Comparison of ENCODE assay signal across 19 cellular contexts in genomic region chr5:96209829-96210228, GRCh38.
DNase-seq lines count a peak whose midpoint lies in the region; ATAC-seq and TF ChIP-seq lines count a peak whose summit lies in the region.
"Had no signal": no experiment of that assay in that cellular context is flagged by ENCODE, and none has a peak within 500 bp of the region (broad histone marks: within the 10 kb centered on the region; RNA-seq: fewer than 3 reads in every experiment).

No MANE protein-coding gene starts in this region.

- peaks cover 57% of the 10 kb centered on the region for H3K9me3 Mint-ChIP-seq in osteocyte (ENCODE audit: unreplicated experiment)

- no peak overlapping the region for H3K4me3 Mint-ChIP-seq in osteocyte (ENCODE audit: unreplicated experiment)
- H3K4me3 Mint-ChIP-seq: activated CD4-positive, alpha-beta memory T cell treated with anti-CD3 and anti-CD28 coated beads, Interleukin-2, amount 10 ng/mL, durations not matched to agents 7 days and 5 days; B cell; dendritic cell treated with granulocyte-macrophage colony-stimulating factor and Interleukin-4, amounts not matched to agents 40 ng/mL and 50 ng/mL, for 4 days had no signal

- peaks cover 13% of the 10 kb centered on the region for H3K4me1 Mint-ChIP-seq in osteocyte (ENCODE audit: unreplicated experiment)
- H3K4me1 Mint-ChIP-seq: activated CD4-positive, alpha-beta memory T cell treated with anti-CD3 and anti-CD28 coated beads, Interleukin-2, amount 10 ng/mL, durations not matched to agents 7 days and 5 days; B cell had no signal

- ATAC-seq in SK-N-SH treated with all-trans-retinoic acid at 6 μM for 48 hours = peak; percentile 60
- peak; percentile 87 for ATAC-seq in esophagus mucosa
- no peak for ATAC-seq in GM21526 (IDR thresholded peaks at IDR 0.05; ENCODE audit: low FRiP score, unreplicated experiment)
- ATAC-seq in GM19467 (IDR thresholded peaks at IDR 0.05; ENCODE audit: unreplicated experiment) = no peak

- H3K27ac Mint-ChIP-seq in osteocyte (ENCODE audit: unreplicated experiment) = peak overlapping the region; percentile 31
- H3K27ac Mint-ChIP-seq: activated CD4-positive, alpha-beta memory T cell treated with anti-CD3 and anti-CD28 coated beads, Interleukin-2, amount 10 ng/mL, durations not matched to agents 7 days and 5 days; activated T-helper 2 cell treated with anti-CD3 and anti-CD28 coated beads, Interferon-gamma antibody, Interleukin-2, Interleukin-4, amounts not matched to agents 10 μg/mL and 5 μg/mL and 100 μg/mL, durations not matched to agents 14 hours and 24 hours and 36 hours; B cell; dendritic cell treated with granulocyte-macrophage colony-stimulating factor and Interleukin-4, amounts not matched to agents 40 ng/mL and 50 ng/mL, for 4 days; progenitor cell of endocrine pancreas had no signal

- no peak for TF ChIP-seq CTCF in osteocyte (IDR thresholded peaks at IDR 0.05)

- peaks cover 23% of the 10 kb centered on the region for H3K36me3 Mint-ChIP-seq in osteocyte (ENCODE audit: unreplicated experiment)

- H3K27me3 Mint-ChIP-seq in osteocyte (ENCODE audit: unreplicated experiment) = no peaks in the 10 kb centered on the region
- H3K27me3 Mint-ChIP-seq: activated CD4-positive, alpha-beta memory T cell treated with anti-CD3 and anti-CD28 coated beads, Interleukin-2, amount 10 ng/mL, durations not matched to agents 7 days and 5 days; dendritic cell treated with granulocyte-macrophage colony-stimulating factor and Interleukin-4, amounts not matched to agents 40 ng/mL and 50 ng/mL, for 4 days; progenitor cell of endocrine pancreas had no signal

- peak; percentile 30 for DNase-seq in GM03348 (ENCODE audit: low spot score)
- no peak for DNase-seq in osteocyte (ENCODE audit: extremely low spot score, unreplicated experiment)
- DNase-seq in activated CD4-positive, alpha-beta T cell treated with anti-CD3 and anti-CD28 coated beads, Interleukin-2, amount 50 U/mL, for 48 hours = no peak
- DNase-seq in GM19238 (ENCODE audit: insufficient read length, low spot score) = no peak
- DNase-seq: activated CD4-positive, alpha-beta memory T cell treated with anti-CD3 and anti-CD28 coated beads, Interleukin-2, amount 10 ng/mL, durations not matched to agents 7 days and 5 days; adrenal gland; left ventricle myocardium inferior; MM.1S; NCI-H2029; NCI-H524 treated with DMSO at 0.1 percent for 48 hours; stomach had no signal

TF ChIP-seq in SK-N-SH treated with all-trans-retinoic acid at 6 μM for 48 hours, 23 proteins besides CTCF, POLR2A, EP300 and RAD21:
- no peak for TF ChIP-seq PATZ1 (CRISPR knock-in tag; IDR thresholded peaks at IDR 0.05; ENCODE audit: borderline replicate concordance)
- no peak for TF ChIP-seq RARB (CRISPR knock-in tag; IDR thresholded peaks at IDR 0.05)
- no peak for TF ChIP-seq ZNF70 (CRISPR knock-in tag; IDR thresholded peaks at IDR 0.05)
- TF ChIP-seq TCF4 (CRISPR knock-in tag; IDR thresholded peaks at IDR 0.05; ENCODE audit: borderline replicate concordance) = no peak
- TF ChIP-seq ZNF565 (CRISPR knock-in tag; conservative IDR thresholded peaks at IDR 0.05; ENCODE audit: low read depth) = no peak
- no peak for TF ChIP-seq ISL1 (CRISPR knock-in tag; IDR thresholded peaks at IDR 0.05)
- no peak for TF ChIP-seq CSDC2 (CRISPR knock-in tag; IDR thresholded peaks at IDR 0.05)
- no peak for TF ChIP-seq ZFP30 (CRISPR knock-in tag; IDR thresholded peaks at IDR 0.05)
- no peak for TF ChIP-seq ZFP3 (CRISPR knock-in tag; IDR thresholded peaks at IDR 0.05)
- no peak for TF ChIP-seq ESRRG (CRISPR knock-in tag; IDR thresholded peaks at IDR 0.05)
- TF ChIP-seq ZNF8 (CRISPR knock-in tag; IDR thresholded peaks at IDR 0.05) = no peak
- TF ChIP-seq CSRNP3 (CRISPR knock-in tag; IDR thresholded peaks at IDR 0.05) = no peak
- no peak for TF ChIP-seq OSR1 (CRISPR knock-in tag; IDR thresholded peaks at IDR 0.05)
TF ChIP-seq in SK-N-SH treated with all-trans-retinoic acid at 6 μM for 48 hours: peak in this region for 0.

Comparison
In these comparisons a context has a peak if more than half of its experiments do, and no peak if none do; other contexts are left out.
1. ATAC-seq: peak in SK-N-SH treated with all-trans-retinoic acid at 6 μM for 48 hours (single experiment) and esophagus mucosa (single experiment); none in GM21526 (single experiment) and GM19467 (single experiment).